ENCODE assay signal across 24 cellular contexts in genomic region chr22:20096574-20097420, GRCh38. TPM values are rescaled to one million over a fixed set of nuclear protein-coding genes. Genes with fewer than 3 reads are reported as not detected.
"Had no signal": no experiment of that assay in that cellular context is flagged by ENCODE, and none has a peak within 500 bp of the region (broad histone marks: within the 10 kb centered on the region; RNA-seq: fewer than 3 reads in every experiment).

No MANE protein-coding gene starts in this region.

- DNase-seq: effector CD4-positive, alpha-beta T cell; endodermal cell; hippocampal formation; kidney glomerular epithelial cell; mammary epithelial cell; naive thymus-derived CD8-positive, alpha-beta T cell; posterior cingulate gyrus; spleen; stimulated activated CD4-positive, alpha-beta T cell treated with anti-CD3 and anti-CD28 coated beads, Interleukin-15, amount 100 ng/mL, for 24 hours; stimulated activated CD4-positive, alpha-beta T cell treated with anti-CD3 and anti-CD28 coated beads, Interleukin-1b, Interleukin-23, amount 100 ng/mL, for 48 hours; stimulated activated CD4-positive, alpha-beta T cell treated with anti-CD3 and anti-CD28 coated beads, Interleukin-4, amount 100 ng/mL, for 24 hours; stimulated activated naive CD4-positive, alpha-beta T cell; stomach; substantia nigra; transverse colon had no signal

- H3K27ac Mint-ChIP-seq: endodermal cell had no signal

- ATAC-seq: heart left ventricle; naive thymus-derived CD8-positive, alpha-beta T cell; sciatic nerve had no signal

- H3K27me3 Mint-ChIP-seq: naive thymus-derived CD8-positive, alpha-beta T cell had no signal

- H3K4me3 ChIP-seq: coronary artery, heart left ventricle, spleen, stomach, thoracic aorta, transverse colon had no signal

- H3K27ac ChIP-seq: coronary artery, heart left ventricle, neutrophil, spleen, stomach, thoracic aorta, transverse colon had no signal

- FAIRE-seq: frontal cortex had no signal

- H3K9me3 Mint-ChIP-seq: endodermal cell; naive thymus-derived CD8-positive, alpha-beta T cell had no signal

- H3K4me1 Mint-ChIP-seq: endodermal cell had no signal

- H3K27me3 ChIP-seq: heart left ventricle, neutrophil, spleen, stomach, transverse colon had no signal

- H3K4me1 ChIP-seq: transverse colon had no signal

- H3K9me3 ChIP-seq: neutrophil, thoracic aorta, transverse colon had no signal

- H3K4me3 Mint-ChIP-seq: endodermal cell; naive thymus-derived CD8-positive, alpha-beta T cell had no signal

RNA-seq across cellular contexts. Expression of gene CCDC188, which starts 54.1 kb away (rescaled TPM):
- total RNA-seq: endodermal cell; mononuclear cell; naive thymus-derived CD8-positive, alpha-beta T cell; skeletal muscle tissue; thoracic aorta had no signal
- polyA plus RNA-seq: naive thymus-derived CD8-positive, alpha-beta T cell; neural cell had no signal
